In the genomic region with DNA sequence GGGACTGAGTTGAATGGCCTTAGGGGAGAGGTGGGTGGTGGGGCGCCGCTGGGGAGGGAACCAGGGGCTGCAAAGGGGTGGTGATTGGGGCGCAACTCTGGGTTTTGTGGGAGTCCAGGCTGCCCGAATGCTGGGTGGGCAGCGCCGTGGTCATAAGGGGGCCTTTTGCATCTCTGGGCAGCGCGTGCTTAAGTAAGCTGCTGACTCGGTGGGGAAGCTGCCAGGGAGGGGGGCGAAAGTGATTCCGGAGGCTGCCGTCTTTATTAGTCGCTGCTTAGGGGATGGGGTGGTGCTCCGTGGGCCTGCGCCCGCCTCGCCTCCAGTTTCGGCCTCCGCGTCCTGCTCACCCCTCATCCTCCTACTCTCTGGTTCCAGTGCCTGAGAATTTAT, we compare ENCODE assay signal across 8 cellular contexts. TPM values are rescaled to one million over a fixed set of nuclear protein-coding genes. Genes with fewer than 3 reads are reported as not detected.
DNase-seq lines count a peak whose midpoint lies in the region; ATAC-seq and TF ChIP-seq lines count a peak whose summit lies in the region.

No MANE protein-coding gene starts in this region.

- TF ChIP-seq RAD21 in IMR-90 (IDR thresholded peaks at IDR 0.05; ENCODE audit: low read length) = no peak

- no TSS peak for BruUV-seq in IMR-90 (replicated peaks; lab: Mats Ljungman, UMichigan)

- in situ Hi-C loops in IMR-90 (cut with MboI; ENCODE audit: low sequenced_read_pairs) = no loop called here

- dilution Hi-C loops in IMR-90 (cut with HindIII; ENCODE audit: low sequenced_read_pairs, unreplicated experiment) = no loop called here

- H3K4me2 ChIP-seq in IMR-90 (ENCODE audit: low read depth, low read length) = peak overlapping the region; percentile 97

- peaks cover 29 to 72% of the 10 kb centered on the region in 2 experiments for H3K79me1 ChIP-seq in IMR-90 (ENCODE audit: low read depth in 1 of 2, low read length in 2 of 2)

- no peaks in the 10 kb centered on the region for H3K27me3 ChIP-seq in IMR-90 (ENCODE audit: control insufficient read depth, insufficient read depth, low read length)

- 0 out of 2 replicates have a peak, but pooled peaks cover 3% of the 10 kb centered on the region for H3K9me1 ChIP-seq in IMR-90 (ENCODE audit: insufficient read depth, low read length)

- peak overlapping the region; percentile 32 for H3K23ac ChIP-seq in IMR-90 (ENCODE audit: low read depth, low read length)

- H3K9me3 Mint-ChIP-seq in T-cell = no peaks in the 10 kb centered on the region
- no peaks in the 10 kb centered on the region for H3K9me3 Mint-ChIP-seq in dendritic cell treated with granulocyte-macrophage colony-stimulating factor and Interleukin-4, amounts not matched to agents 40 ng/mL and 50 ng/mL, for 4 days

- TF ChIP-seq POLR2A in IMR-90 (IDR thresholded peaks at IDR 0.05; ENCODE audit: low read depth, low read length) (no peak), lower leg skin (IDR thresholded peaks at IDR 0.05) (no peak)

- CTCF ChIA-PET in IMR-90 (lab: Yijun Ruan, JAX) (interaction anchor here (1.1 kb wide), 1 partner anchor 9 kb away, joined by 3 read pairs; no protein-coding TSS in a partner anchor), T-cell (lab: Charles Lee) (interaction anchor here (0.6 to 0.8 kb wide), 3 partner anchors 20 to 426 kb away, joined by 3 to 6 read pairs (median 6); no protein-coding TSS in a partner anchor)

- peak overlapping the region; percentile 99 for H2AK9ac ChIP-seq in IMR-90 (replicated peaks; ENCODE audit: low read depth, low read length, poor library complexity)

- H3K4me3 ChIP-seq in IMR-90 (ENCODE audit: insufficient read depth, low read depth, low read length) (peak overlapping the region; percentile 93), lower leg skin (ENCODE audit: low read depth, poor library complexity, severe bottlenecking) (peak overlapping the region; percentile 92)

- H3K4me1 Mint-ChIP-seq in T-cell = peaks cover 29 to 45% (median 38%) of the 10 kb centered on the region in 3 donors
- peaks cover 62% of the 10 kb centered on the region for H3K4me1 Mint-ChIP-seq in dendritic cell treated with granulocyte-macrophage colony-stimulating factor and Interleukin-4, amounts not matched to agents 40 ng/mL and 50 ng/mL, for 4 days (ENCODE audit: low read depth)

- peak overlapping the region; percentile 91 for H4K91ac ChIP-seq in IMR-90 (ENCODE audit: insufficient read depth, low read depth, low read length)

- H3K9ac ChIP-seq in IMR-90 (ENCODE audit: low read depth, low read length) = peak overlapping the region; percentile 82

- H2BK20ac ChIP-seq in IMR-90 (ENCODE audit: low read depth, low read length) = no peak overlapping the region

- peak overlapping the region; percentile 93 for H3K4ac ChIP-seq in IMR-90 (ENCODE audit: low read depth, low read length)

- peak overlapping the region; percentile 93 for H2BK5ac ChIP-seq in IMR-90 (ENCODE audit: low read depth, low read length, poor library complexity, severe bottlenecking)

- H3K27ac Mint-ChIP-seq in T-cell = peak overlapping the region; percentile 63 to 90
- H3K27ac Mint-ChIP-seq in dendritic cell treated with granulocyte-macrophage colony-stimulating factor and Interleukin-4, amounts not matched to agents 40 ng/mL and 50 ng/mL, for 4 days = peak overlapping the region; percentile 97

- H4K8ac ChIP-seq in IMR-90 (ENCODE audit: low read depth in 2 of 2, low read length in 2 of 2) = peak overlapping the region; percentile 79 to 97; a peak in 3 of 4 replicates

- peaks cover 3% of the 10 kb centered on the region for H3K36me3 Mint-ChIP-seq in T-cell
- H3K36me3 Mint-ChIP-seq in dendritic cell treated with granulocyte-macrophage colony-stimulating factor and Interleukin-4, amounts not matched to agents 40 ng/mL and 50 ng/mL, for 4 days (ENCODE audit: low read depth) = peaks cover 33% of the 10 kb centered on the region

- peak overlapping the region; percentile 91 for H3K27ac ChIP-seq in IMR-90 (ENCODE audit: insufficient read depth, low read length)

- ATAC-seq in IMR-90 (ENCODE audit: low read depth) (peak; percentile 4), T-cell (replicated peaks in 1 of 4) (no peak), HG03457 (IDR thresholded peaks at IDR 0.05; ENCODE audit: unreplicated experiment) (no peak)

- H3K27me3 Mint-ChIP-seq in T-cell = no peaks in the 10 kb centered on the region
- peaks cover 5% of the 10 kb centered on the region for H3K27me3 Mint-ChIP-seq in dendritic cell treated with granulocyte-macrophage colony-stimulating factor and Interleukin-4, amounts not matched to agents 40 ng/mL and 50 ng/mL, for 4 days

- peak; percentile 54 for DNase-seq in DMS53 (lab: John Stamatoyannopoulos, UW)
- DNase-seq in DMS53 treated with DMSO at 0.1 percent for 48 hours (lab: John Stamatoyannopoulos, UW; ENCODE audit: unreplicated experiment) = no peak
- DNase-seq in IMR-90 = peak; percentile 45
- DNase-seq in T-cell = peak in 10 of 34 experiments; percentile 4 to 26 (median 17)
- DNase-seq in lower leg skin (ENCODE audit: low spot score in 2 of 2) = peak in 1 of 2 donors; percentile 36
- DNase-seq in stimulated activated naive CD4-positive, alpha-beta T cell treated with Interleukin-2 at 50 U/mL for 16 hours (lab: John Stamatoyannopoulos, UW) = peak; percentile 9

- WGBS in IMR-90 (ENCODE audit: extremely low coverage in 2 of 2, insufficient read length in 1 of 2), 2 experiments = 0% methylated on average over 6 of the region's 20 CpGs; no CpG with 5 or more reads in 1 of the 2 experiments
- WGBS in lower leg skin, 2 donors = 1 to 2% methylated on average over 20 of the region's 20 CpGs

- peaks cover 7% of the 10 kb centered on the region for H3K4me1 ChIP-seq in IMR-90 (ENCODE audit: control insufficient read depth, insufficient read depth, low read length)

- no peaks in the 10 kb centered on the region for H3K9me3 ChIP-seq in IMR-90 (ENCODE audit: control insufficient read depth, insufficient read depth, low read length)

- H3K4me3 Mint-ChIP-seq in T-cell = peak overlapping the region; percentile 85 to 96 (median 92)
- peak overlapping the region; percentile 92 for H3K4me3 Mint-ChIP-seq in dendritic cell treated with granulocyte-macrophage colony-stimulating factor and Interleukin-4, amounts not matched to agents 40 ng/mL and 50 ng/mL, for 4 days

- H2AK5ac ChIP-seq in IMR-90 (ENCODE audit: low read depth, low read length) = peak overlapping the region; percentile 65; the same call in 1 of the 2 replicates

- H2BK120ac ChIP-seq in IMR-90 (ENCODE audit: low read depth, low read length) = no peak overlapping the region

- H3K36me3 ChIP-seq in IMR-90 (ENCODE audit: control insufficient read depth, insufficient read depth, low read length) = peaks cover 12% of the 10 kb centered on the region

- intact Hi-C loops in IMR-90 (cut with micrococcal nuclease) = no loop called here
- intact Hi-C loops in dendritic cell treated with granulocyte-macrophage colony-stimulating factor and Interleukin-4, amounts not matched to agents 40 ng/mL and 50 ng/mL, for 4 days (cut with micrococcal nuclease) = no loop called here
- intact Hi-C loops in lower leg skin (cut with DNase I; ENCODE audit: low total_unique reads) = no loop called here

- peaks cover 4% of the 10 kb centered on the region for H4K20me1 ChIP-seq in IMR-90 (ENCODE audit: insufficient read depth, low read length)

- H3K14ac ChIP-seq in IMR-90 (replicated peaks; ENCODE audit: low read depth, low read length) = peak overlapping the region; percentile 97

- POLR2A ChIA-PET in IMR-90 (lab: Charles Lee; ENCODE audit: unreplicated experiment) (no interaction called here), T-cell (lab: Charles Lee) (interaction anchor here in 1 of 2 donors (0.6 to 1.0 kb wide), 3 partner anchors 46 to 125 kb away, joined by 3 to 5 read pairs (median 4); partner anchors contain the start of gene SH3GLB2)

- peak overlapping the region; percentile 16; the same call in 1 of the 2 replicates for H3K18ac ChIP-seq in IMR-90 (ENCODE audit: low read depth, low read length)

- H4K5ac ChIP-seq in IMR-90 (ENCODE audit: low read depth, low read length) = peak overlapping the region; percentile 76

- no peak overlapping the region for H2BK15ac ChIP-seq in IMR-90 (ENCODE audit: low read depth, low read length)

- H3K56ac ChIP-seq in IMR-90 (ENCODE audit: extremely low read depth, insufficient read depth, low read length) = peak overlapping the region; percentile 58; the same call in 1 of the 2 replicates

- TF ChIP-seq CTCF in IMR-90 (conservative IDR thresholded peaks at IDR 0.05; ENCODE audit: low read depth, low read length) = no peak
- no peak for TF ChIP-seq CTCF in lower leg skin (IDR thresholded peaks at IDR 0.05)

- H2AFZ ChIP-seq in IMR-90 (replicated peaks; ENCODE audit: low read length, poor library complexity) = peak overlapping the region; percentile 96

TF ChIP-seq in IMR-90, 13 proteins besides CTCF, POLR2A, EP300 and RAD21 (continues in another document):
- TF ChIP-seq RFX5 (IDR thresholded peaks at IDR 0.05; ENCODE audit: low read depth, low read length) (no peak), CHD1 (IDR thresholded peaks at IDR 0.05; ENCODE audit: low read depth, low read length) (no peak)

RNA-seq across cellular contexts. Expression of gene PTPA, which starts 0.5 kb away (rescaled TPM):
- total RNA-seq in IMR-90 (2012; rRNA removed) (93.6 and 124 TPM in 2 replicates), T-cell (10 to 100 TPM; 51.3 to 71.5 (median 65.5) TPM), lower leg skin (100 to 1,000 TPM in 1 of 4 donors, 10 to 100 TPM in 3; 62.9 to 104 (median 73.8) TPM)
- 141 and 149 TPM in 2 replicates for polyA plus RNA-seq in IMR-90 (2012; rRNA removed)
- polyA plus RNA-seq in IMR-90 (2012; cell fraction: cytosol; rRNA removed) = 88.4 and 129 TPM in 2 replicates
- polyA plus RNA-seq in IMR-90 (2012; cell fraction: nucleus; rRNA removed; ENCODE audit: low replicate concordance) = 78.9 and 134 TPM in 2 replicates

RNA-seq across cellular contexts. Expression of gene CRAT, which starts 1.2 kb away (rescaled TPM):
- total RNA-seq in IMR-90 (2012; rRNA removed) = 18.8 and 19.7 TPM in 2 replicates
- polyA plus RNA-seq in IMR-90 (2012; rRNA removed) = 41.6 and 44.2 TPM in 2 replicates
- 27.4 and 55.2 TPM in 2 replicates for polyA plus RNA-seq in IMR-90 (2012; cell fraction: cytosol; rRNA removed)
- 55.4 and 116 TPM in 2 replicates for polyA plus RNA-seq in IMR-90 (2012; cell fraction: nucleus; rRNA removed; ENCODE audit: low replicate concordance)
- 10 to 100 TPM in 4 of 5 donors, 1 to 10 TPM in 1; 6.6 to 17.5 (median 13.9) TPM for total RNA-seq in T-cell
- total RNA-seq in lower leg skin = 10 to 100 TPM; 13.7 to 78.2 (median 31.3) TPM

RNA-seq across cellular contexts. Expression of gene DOLPP1, which starts 30.8 kb away (rescaled TPM):
- 6.7 and 7.0 TPM in 2 replicates for total RNA-seq in IMR-90 (2012; rRNA removed)
- polyA plus RNA-seq in IMR-90 (2012; rRNA removed) = 16.5 and 17.1 TPM in 2 replicates
- 15.2 and 19.2 TPM in 2 replicates for polyA plus RNA-seq in IMR-90 (2012; cell fraction: cytosol; rRNA removed)
- polyA plus RNA-seq in IMR-90 (2012; cell fraction: nucleus; rRNA removed; ENCODE audit: low replicate concordance) = 8.7 and 13.8 TPM in 2 replicates
- total RNA-seq in T-cell = 10 to 100 TPM in 3 of 5 donors, 1 to 10 TPM in 2; 5.1 to 14.4 (median 11.8) TPM
- total RNA-seq in lower leg skin = 10 to 100 TPM in 2 of 4 donors, 1 to 10 TPM in 2; 7.5 to 14.0 (median 10.7) TPM
